In the genomic region with DNA sequence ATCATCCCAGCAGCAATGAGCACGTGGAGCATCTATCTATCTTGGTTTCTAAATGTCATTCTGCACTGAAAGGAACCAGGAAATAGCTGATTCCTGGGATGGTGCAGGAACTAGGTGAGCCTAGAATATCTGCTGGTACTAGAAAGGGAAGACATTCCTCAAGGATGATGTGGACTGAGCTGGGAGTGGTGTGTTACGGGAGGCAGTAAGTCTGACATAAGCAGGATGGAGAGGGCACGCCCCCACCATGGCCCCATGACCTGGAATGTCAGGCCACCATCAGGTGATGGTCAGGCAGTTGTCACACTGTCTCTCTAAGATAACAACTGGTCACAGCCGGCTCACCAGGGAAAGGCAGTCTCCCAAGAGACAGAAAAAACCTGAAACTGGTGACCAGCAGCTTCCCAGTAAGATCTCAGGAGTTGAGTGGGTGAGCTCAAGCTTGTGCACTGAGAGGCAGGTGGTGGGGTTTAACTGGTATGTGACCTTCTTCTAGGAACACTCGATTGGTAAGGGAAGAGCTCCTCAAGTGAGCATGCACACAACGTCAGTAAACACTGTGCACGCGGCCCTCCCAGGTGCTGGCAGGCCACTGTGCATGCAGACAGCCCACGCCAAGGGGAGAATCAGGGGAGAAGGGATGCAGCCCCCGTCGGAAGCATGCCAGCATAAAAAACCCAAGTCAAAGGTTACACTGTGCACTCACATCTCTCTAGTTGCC, we compare ENCODE assay signal across 1 cellular context.
TF ChIP-seq lines count a peak whose summit lies in the region.

No MANE protein-coding gene starts in this region.

TF ChIP-seq in K562, 482 proteins besides CTCF, POLR2A, EP300 and RAD21 (continued from another document and continues in another):
- TF ChIP-seq PHF20 (IDR thresholded peaks at IDR 0.05; ENCODE audit: partially characterized antibody) (peak; percentile 8), SIRT6 (IDR thresholded peaks at IDR 0.05; ENCODE audit: low read depth, low read length) (no peak), CHCHD3 (CRISPR knock-in tag; IDR thresholded peaks at IDR 0.05) (no peak), GATAD2B (IDR thresholded peaks at IDR 0.05; ENCODE audit: borderline replicate concordance) (no peak), NR3C1 (CRISPR knock-in tag; IDR thresholded peaks at IDR 0.05) (no peak), ZFX (CRISPR knock-in tag; IDR thresholded peaks at IDR 0.05) (peak; percentile 56), ZZZ3 (IDR thresholded peaks at IDR 0.05) (no peak), SMC3 (conservative IDR thresholded peaks at IDR 0.05; ENCODE audit: insufficient read depth, low read depth, low read length) (no peak), MBD1 (CRISPR knock-in tag; IDR thresholded peaks at IDR 0.05) (no peak), DMBX1 (CRISPR knock-in tag; IDR thresholded peaks at IDR 0.05; ENCODE audit: borderline replicate concordance) (peak; percentile 92), NONO (IDR thresholded peaks at IDR 0.05; ENCODE audit: low read depth in 2 of 2, low read length in 1 of 2) (0 out of 4 replicates have a peak, but pooled peaks of 1 of the 2 experiments have one; percentile 25), MTF1 (CRISPR knock-in tag; IDR thresholded peaks at IDR 0.05; ENCODE audit: borderline replicate concordance) (no peak; the same call in 1 of the 2 replicates), HMBOX1 (IDR thresholded peaks at IDR 0.05) (peak; percentile 95), NCOA6 (IDR thresholded peaks at IDR 0.05) (no peak), ZNF551 (CRISPR knock-in tag; IDR thresholded peaks at IDR 0.05) (no peak), FOXA3 (CRISPR knock-in tag; conservative IDR thresholded peaks at IDR 0.05 in 1 of 2, IDR thresholded peaks at IDR 0.05 in 1 of 2) (peak in 1 of 2 experiments; percentile 86; a peak in 1 of 4 replicates), ZFP36 (IDR thresholded peaks at IDR 0.05; ENCODE audit: low read depth, low read length, partially characterized antibody) (peak; percentile 22), NFIC (IDR thresholded peaks at IDR 0.05) (peak; percentile 75), ZNF124 (CRISPR knock-in tag; IDR thresholded peaks at IDR 0.05) (no peak), ZNF324 (CRISPR knock-in tag; IDR thresholded peaks at IDR 0.05) (0 out of 2 replicates have a peak, but pooled peaks have one; percentile 7), KDM4B (IDR thresholded peaks at IDR 0.05; ENCODE audit: borderline replicate concordance in 2 of 2, low read depth in 1 of 2) (peak in 1 of 2 experiments; percentile 62; a peak in 1 of 4 replicates), SAP30 (IDR thresholded peaks at IDR 0.05; ENCODE audit: borderline replicate concordance, insufficient read depth, low read depth, low read length, poor library complexity, severe bottlenecking) (peak; percentile 28), MAFK (IDR thresholded peaks at IDR 0.05; ENCODE audit: low read length) (no peak; the same call in 1 of the 2 replicates), CBFA2T3 (IDR thresholded peaks at IDR 0.05) (peak; percentile 92), HNRNPUL1 (IDR thresholded peaks at IDR 0.05; ENCODE audit: low read length) (no peak), ZNF398 (CRISPR knock-in tag; IDR thresholded peaks at IDR 0.05) (no peak), MTA1 (IDR thresholded peaks at IDR 0.05; ENCODE audit: borderline replicate concordance) (peak; percentile 74; the same call in 1 of the 2 replicates), SLC30A9 (CRISPR knock-in tag; IDR thresholded peaks at IDR 0.05) (no peak), ILF3 (IDR thresholded peaks at IDR 0.05; ENCODE audit: borderline replicate concordance) (no peak), BHLHE40 (IDR thresholded peaks at IDR 0.05; ENCODE audit: low read length) (peak; percentile 89), GABPB1 (CRISPR knock-in tag; IDR thresholded peaks at IDR 0.05) (no peak; the same call in 1 of the 2 replicates), ZNF436 (CRISPR knock-in tag; IDR thresholded peaks at IDR 0.05) (no peak), POU5F1 (IDR thresholded peaks at IDR 0.05; ENCODE audit: borderline replicate concordance, low read depth, low read length, partially characterized antibody) (no peak), ZNF197 (CRISPR knock-in tag; IDR thresholded peaks at IDR 0.05; ENCODE audit: low read depth) (no peak), KAT2B (IDR thresholded peaks at IDR 0.05; ENCODE audit: low read depth, low read length) (no peak), E2F5 (CRISPR knock-in tag; IDR thresholded peaks at IDR 0.05) (no peak), TFAP4 (CRISPR knock-in tag; IDR thresholded peaks at IDR 0.05; ENCODE audit: borderline replicate concordance) (peak; percentile 94), ESRRB (CRISPR knock-in tag; IDR thresholded peaks at IDR 0.05; ENCODE audit: borderline replicate concordance) (no peak), DLX4 (CRISPR knock-in tag; IDR thresholded peaks at IDR 0.05) (no peak), HEY1 (CRISPR knock-in tag; IDR thresholded peaks at IDR 0.05; ENCODE audit: borderline replicate concordance) (0 out of 2 replicates have a peak, but pooled peaks have one; percentile 62)
- TF ChIP-seq, protein P1, sequence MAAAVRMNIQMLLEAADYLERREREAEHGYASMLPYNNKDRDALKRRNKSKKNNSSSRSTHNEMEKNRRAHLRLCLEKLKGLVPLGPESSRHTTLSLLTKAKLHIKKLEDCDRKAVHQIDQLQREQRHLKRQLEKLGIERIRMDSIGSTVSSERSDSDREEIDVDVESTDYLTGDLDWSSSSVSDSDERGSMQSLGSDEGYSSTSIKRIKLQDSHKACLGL (CRISPR knock-in tag; IDR thresholded peaks at IDR 0.05; ENCODE audit: borderline replicate concordance, poor library complexity, severe bottlenecking): peak; percentile 40
- TF ChIP-seq, protein P2, sequence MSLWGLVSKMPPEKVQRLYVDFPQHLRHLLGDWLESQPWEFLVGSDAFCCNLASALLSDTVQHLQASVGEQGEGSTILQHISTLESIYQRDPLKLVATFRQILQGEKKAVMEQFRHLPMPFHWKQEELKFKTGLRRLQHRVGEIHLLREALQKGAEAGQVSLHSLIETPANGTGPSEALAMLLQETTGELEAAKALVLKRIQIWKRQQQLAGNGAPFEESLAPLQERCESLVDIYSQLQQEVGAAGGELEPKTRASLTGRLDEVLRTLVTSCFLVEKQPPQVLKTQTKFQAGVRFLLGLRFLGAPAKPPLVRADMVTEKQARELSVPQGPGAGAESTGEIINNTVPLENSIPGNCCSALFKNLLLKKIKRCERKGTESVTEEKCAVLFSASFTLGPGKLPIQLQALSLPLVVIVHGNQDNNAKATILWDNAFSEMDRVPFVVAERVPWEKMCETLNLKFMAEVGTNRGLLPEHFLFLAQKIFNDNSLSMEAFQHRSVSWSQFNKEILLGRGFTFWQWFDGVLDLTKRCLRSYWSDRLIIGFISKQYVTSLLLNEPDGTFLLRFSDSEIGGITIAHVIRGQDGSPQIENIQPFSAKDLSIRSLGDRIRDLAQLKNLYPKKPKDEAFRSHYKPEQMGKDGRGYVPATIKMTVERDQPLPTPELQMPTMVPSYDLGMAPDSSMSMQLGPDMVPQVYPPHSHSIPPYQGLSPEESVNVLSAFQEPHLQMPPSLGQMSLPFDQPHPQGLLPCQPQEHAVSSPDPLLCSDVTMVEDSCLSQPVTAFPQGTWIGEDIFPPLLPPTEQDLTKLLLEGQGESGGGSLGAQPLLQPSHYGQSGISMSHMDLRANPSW (CRISPR knock-in tag; IDR thresholded peaks at IDR 0.05): no peak
- TF ChIP-seq, protein P3, sequence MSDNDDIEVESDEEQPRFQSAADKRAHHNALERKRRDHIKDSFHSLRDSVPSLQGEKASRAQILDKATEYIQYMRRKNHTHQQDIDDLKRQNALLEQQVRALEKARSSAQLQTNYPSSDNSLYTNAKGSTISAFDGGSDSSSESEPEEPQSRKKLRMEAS (CRISPR knock-in tag; IDR thresholded peaks at IDR 0.05): peak; percentile 92
- TF ChIP-seq, protein P4, sequence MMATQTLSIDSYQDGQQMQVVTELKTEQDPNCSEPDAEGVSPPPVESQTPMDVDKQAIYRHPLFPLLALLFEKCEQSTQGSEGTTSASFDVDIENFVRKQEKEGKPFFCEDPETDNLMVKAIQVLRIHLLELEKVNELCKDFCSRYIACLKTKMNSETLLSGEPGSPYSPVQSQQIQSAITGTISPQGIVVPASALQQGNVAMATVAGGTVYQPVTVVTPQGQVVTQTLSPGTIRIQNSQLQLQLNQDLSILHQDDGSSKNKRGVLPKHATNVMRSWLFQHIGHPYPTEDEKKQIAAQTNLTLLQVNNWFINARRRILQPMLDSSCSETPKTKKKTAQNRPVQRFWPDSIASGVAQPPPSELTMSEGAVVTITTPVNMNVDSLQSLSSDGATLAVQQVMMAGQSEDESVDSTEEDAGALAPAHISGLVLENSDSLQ (IDR thresholded peaks at IDR 0.05): peak; percentile 89
- TF ChIP-seq, protein P5, sequence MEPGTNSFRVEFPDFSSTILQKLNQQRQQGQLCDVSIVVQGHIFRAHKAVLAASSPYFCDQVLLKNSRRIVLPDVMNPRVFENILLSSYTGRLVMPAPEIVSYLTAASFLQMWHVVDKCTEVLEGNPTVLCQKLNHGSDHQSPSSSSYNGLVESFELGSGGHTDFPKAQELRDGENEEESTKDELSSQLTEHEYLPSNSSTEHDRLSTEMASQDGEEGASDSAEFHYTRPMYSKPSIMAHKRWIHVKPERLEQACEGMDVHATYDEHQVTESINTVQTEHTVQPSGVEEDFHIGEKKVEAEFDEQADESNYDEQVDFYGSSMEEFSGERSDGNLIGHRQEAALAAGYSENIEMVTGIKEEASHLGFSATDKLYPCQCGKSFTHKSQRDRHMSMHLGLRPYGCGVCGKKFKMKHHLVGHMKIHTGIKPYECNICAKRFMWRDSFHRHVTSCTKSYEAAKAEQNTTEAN (CRISPR knock-in tag; IDR thresholded peaks at IDR 0.05): no peak
- TF ChIP-seq, protein P6, sequence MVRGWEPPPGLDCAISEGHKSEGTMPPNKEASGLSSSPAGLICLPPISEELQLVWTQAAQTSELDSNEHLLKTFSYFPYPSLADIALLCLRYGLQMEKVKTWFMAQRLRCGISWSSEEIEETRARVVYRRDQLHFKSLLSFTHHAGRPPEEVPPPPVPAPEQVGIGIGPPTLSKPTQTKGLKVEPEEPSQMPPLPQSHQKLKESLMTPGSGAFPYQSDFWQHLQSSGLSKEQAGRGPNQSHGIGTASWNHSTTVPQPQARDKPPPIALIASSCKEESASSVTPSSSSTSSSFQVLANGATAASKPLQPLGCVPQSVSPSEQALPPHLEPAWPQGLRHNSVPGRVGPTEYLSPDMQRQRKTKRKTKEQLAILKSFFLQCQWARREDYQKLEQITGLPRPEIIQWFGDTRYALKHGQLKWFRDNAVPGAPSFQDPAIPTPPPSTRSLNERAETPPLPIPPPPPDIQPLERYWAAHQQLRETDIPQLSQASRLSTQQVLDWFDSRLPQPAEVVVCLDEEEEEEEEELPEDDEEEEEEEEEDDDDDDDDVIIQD (CRISPR knock-in tag; IDR thresholded peaks at IDR 0.05): peak; percentile 8; the same call in 1 of the 2 replicates
- TF ChIP-seq, protein P7, sequence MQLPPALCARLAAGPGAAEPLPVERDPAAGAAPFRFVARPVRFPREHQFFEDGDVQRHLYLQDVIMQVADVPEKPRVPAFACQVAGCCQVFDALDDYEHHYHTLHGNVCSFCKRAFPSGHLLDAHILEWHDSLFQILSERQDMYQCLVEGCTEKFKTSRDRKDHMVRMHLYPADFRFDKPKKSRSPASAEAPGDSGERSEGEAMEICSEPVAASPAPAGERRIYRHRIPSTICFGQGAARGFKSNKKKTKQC (CRISPR knock-in tag; IDR thresholded peaks at IDR 0.05): peak; percentile 89
